9 cellular contexts compared by ENCODE assay signal in genomic region chr2:101223814-101224231, GRCh38. TPM values are rescaled to one million over a fixed set of nuclear protein-coding genes. Genes with fewer than 3 reads are reported as not detected.
DNase-seq lines count a peak whose midpoint lies in the region; ATAC-seq lines count a peak whose summit lies in the region.
"Had no signal": no experiment of that assay in that cellular context is flagged by ENCODE, and none has a peak within 500 bp of the region (broad histone marks: within the 10 kb centered on the region; RNA-seq: fewer than 3 reads in every experiment).

No MANE protein-coding gene starts in this region.

- H3K4me1 ChIP-seq in naive thymus-derived CD4-positive, alpha-beta T cell (ENCODE audit: control insufficient read depth in 2 of 2, insufficient read depth in 2 of 2, low read length in 2 of 2), result peaks cover 12 to 13% of the 10 kb centered on the region in 2 donors

- CTCF ChIA-PET in activated CD4-positive, alpha-beta T cell treated with anti-CD3 and anti-CD28 coated beads, Interleukin-2, amount 10 ng/mL, durations not matched to agents 7 days and 5 days (lab: Charles Lee), result interaction anchor here (0.5 to 1.7 kb wide), 9 partner anchors 9 to 725 kb away, joined by 3 to 5 read pairs (median 3); no protein-coding TSS in a partner anchor
- CTCF ChIA-PET in naive thymus-derived CD4-positive, alpha-beta T cell (lab: Charles Lee), result no interaction called here

- peak; percentile 97 for ATAC-seq in GM21526 (IDR thresholded peaks at IDR 0.05; ENCODE audit: low FRiP score, unreplicated experiment)
- peak; percentile 92 for ATAC-seq in naive thymus-derived CD4-positive, alpha-beta T cell
- ATAC-seq: HCT116 had no signal

- POLR2A ChIA-PET in activated CD4-positive, alpha-beta T cell treated with anti-CD3 and anti-CD28 coated beads, Interleukin-2, amount 10 ng/mL, durations not matched to agents 7 days and 5 days (lab: Charles Lee), result no interaction called here
- POLR2A ChIA-PET in naive thymus-derived CD4-positive, alpha-beta T cell (lab: Charles Lee), result no interaction called here

- no peaks in the 10 kb centered on the region for H3K27me3 ChIP-seq in naive thymus-derived CD4-positive, alpha-beta T cell (ENCODE audit: control insufficient read depth in 2 of 2, insufficient read depth in 2 of 2, low read length in 2 of 2)

- intact Hi-C loops in naive thymus-derived CD4-positive, alpha-beta T cell (cut with micrococcal nuclease), result loop anchor here in 1 of 2 donors (2.0 kb wide), 1 partner anchor 29 kb away; the partner anchor contains the start of gene CNOT11

- H3K36me3 ChIP-seq in naive thymus-derived CD4-positive, alpha-beta T cell (ENCODE audit: control insufficient read depth in 2 of 3, insufficient read depth in 3 of 3, low read length in 3 of 3), result no peaks in the 10 kb centered on the region

- no peaks in the 10 kb centered on the region for H3K9me3 ChIP-seq in naive thymus-derived CD4-positive, alpha-beta T cell (ENCODE audit: control insufficient read depth in 2 of 3, low read length in 3 of 3)

- peak overlapping the region; percentile 26 for H3K4me3 ChIP-seq in naive thymus-derived CD4-positive, alpha-beta T cell (ENCODE audit: low read length)

- H3K9me3 Mint-ChIP-seq in activated CD4-positive, alpha-beta T cell treated with anti-CD3 and anti-CD28 coated beads, Interleukin-2, amount 10 ng/mL, durations not matched to agents 7 days and 5 days, result peaks cover 22% of the 10 kb centered on the region
- peaks cover 0 to 25% (median 4%) of the 10 kb centered on the region in 11 donors for H3K9me3 Mint-ChIP-seq in naive thymus-derived CD4-positive, alpha-beta T cell

- H3K27me3 Mint-ChIP-seq in activated CD4-positive, alpha-beta T cell treated with anti-CD3 and anti-CD28 coated beads, Interleukin-2, amount 10 ng/mL, durations not matched to agents 7 days and 5 days, result no peaks in the 10 kb centered on the region
- H3K27me3 Mint-ChIP-seq in naive thymus-derived CD4-positive, alpha-beta T cell, result no peaks in the 10 kb centered on the region

- H3K4me3 Mint-ChIP-seq in activated CD4-positive, alpha-beta T cell treated with anti-CD3 and anti-CD28 coated beads, Interleukin-2, amount 10 ng/mL, durations not matched to agents 7 days and 5 days, result peak overlapping the region; percentile 12
- peak overlapping the region; percentile 19 to 79 (median 60) for H3K4me3 Mint-ChIP-seq in naive thymus-derived CD4-positive, alpha-beta T cell

- peak overlapping the region; percentile 85 for H3K27ac Mint-ChIP-seq in activated CD4-positive, alpha-beta T cell treated with anti-CD3 and anti-CD28 coated beads, Interleukin-2, amount 10 ng/mL, durations not matched to agents 7 days and 5 days
- H3K27ac Mint-ChIP-seq in naive thymus-derived CD4-positive, alpha-beta T cell, result peak overlapping the region; percentile 54 to 89 (median 77)

- peaks cover 21% of the 10 kb centered on the region for H3K4me1 Mint-ChIP-seq in activated CD4-positive, alpha-beta T cell treated with anti-CD3 and anti-CD28 coated beads, Interleukin-2, amount 10 ng/mL, durations not matched to agents 7 days and 5 days
- H3K4me1 Mint-ChIP-seq in naive thymus-derived CD4-positive, alpha-beta T cell, result peaks cover 12 to 17% (median 16%) of the 10 kb centered on the region in 7 donors

- no peak overlapping the region for H3K27ac ChIP-seq in naive thymus-derived CD4-positive, alpha-beta T cell (ENCODE audit: low read depth, low read length)

- peak; percentile 76 for DNase-seq in EH (ENCODE audit: low read depth)
- DNase-seq in KG1 (lab: John Stamatoyannopoulos, UW), result peak; percentile 78
- peak; percentile 72 for DNase-seq in activated CD4-positive, alpha-beta T cell treated with anti-CD3 and anti-CD28 coated beads, Interleukin-2, amount 10 ng/mL, durations not matched to agents 7 days and 5 days
- peak in 8 of 9 donors; percentile 18 to 62 (median 40) for DNase-seq in naive thymus-derived CD4-positive, alpha-beta T cell
- no peak for DNase-seq in C1 segment of cervical spinal cord (lab: John Stamatoyannopoulos, UW)
- DNase-seq in cerebellar cortex (ENCODE audit: low spot score), result no peak
- no peak for DNase-seq in nucleus accumbens (lab: John Stamatoyannopoulos, UW)

- peaks cover 21% of the 10 kb centered on the region for H3K36me3 Mint-ChIP-seq in activated CD4-positive, alpha-beta T cell treated with anti-CD3 and anti-CD28 coated beads, Interleukin-2, amount 10 ng/mL, durations not matched to agents 7 days and 5 days (ENCODE audit: low read depth)
- peaks cover 0 to 31% (median 0%) of the 10 kb centered on the region in 5 donors for H3K36me3 Mint-ChIP-seq in naive thymus-derived CD4-positive, alpha-beta T cell

RNA-seq across cellular contexts. Expression of gene CNOT11, which starts 28.9 kb away (rescaled TPM):
- total RNA-seq in activated CD4-positive, alpha-beta T cell treated with anti-CD3 and anti-CD28 coated beads, Interleukin-2, amount 10 ng/mL, durations not matched to agents 7 days and 5 days, result 10 to 100 TPM; 65.1 to 80.7 TPM
- 10 to 100 TPM; 49.0 to 65.7 (median 54.3) TPM for total RNA-seq in naive thymus-derived CD4-positive, alpha-beta T cell
- 10 to 100 TPM; 60.4 to 64.0 TPM for polyA plus RNA-seq in naive thymus-derived CD4-positive, alpha-beta T cell

Comparison
In these comparisons a context has a peak if more than half of its experiments do, and no peak if none do; other contexts are left out.
1. DNase-seq: peak in EH (single experiment), KG1 (single experiment), activated CD4-positive, alpha-beta T cell treated with anti-CD3 and anti-CD28 coated beads, Interleukin-2, amount 10 ng/mL, durations not matched to agents 7 days and 5 days (single experiment) and naive thymus-derived CD4-positive, alpha-beta T cell (8 of 9); none in C1 segment of cervical spinal cord (0 of 14), cerebellar cortex (single experiment) and nucleus accumbens (0 of 56).